ENCODE assay signal across 1 cellular context in genomic region chr17:64736804-64737492, GRCh38.
TF ChIP-seq lines count a peak whose summit lies in the region.

No MANE protein-coding gene starts in this region.

TF ChIP-seq in K562, 482 proteins besides CTCF, POLR2A, EP300 and RAD21 (continued from another document):
- no peak for TF ChIP-seq RNF219 (CRISPR knock-in tag; IDR thresholded peaks at IDR 0.05)
- TF ChIP-seq, protein P1, sequence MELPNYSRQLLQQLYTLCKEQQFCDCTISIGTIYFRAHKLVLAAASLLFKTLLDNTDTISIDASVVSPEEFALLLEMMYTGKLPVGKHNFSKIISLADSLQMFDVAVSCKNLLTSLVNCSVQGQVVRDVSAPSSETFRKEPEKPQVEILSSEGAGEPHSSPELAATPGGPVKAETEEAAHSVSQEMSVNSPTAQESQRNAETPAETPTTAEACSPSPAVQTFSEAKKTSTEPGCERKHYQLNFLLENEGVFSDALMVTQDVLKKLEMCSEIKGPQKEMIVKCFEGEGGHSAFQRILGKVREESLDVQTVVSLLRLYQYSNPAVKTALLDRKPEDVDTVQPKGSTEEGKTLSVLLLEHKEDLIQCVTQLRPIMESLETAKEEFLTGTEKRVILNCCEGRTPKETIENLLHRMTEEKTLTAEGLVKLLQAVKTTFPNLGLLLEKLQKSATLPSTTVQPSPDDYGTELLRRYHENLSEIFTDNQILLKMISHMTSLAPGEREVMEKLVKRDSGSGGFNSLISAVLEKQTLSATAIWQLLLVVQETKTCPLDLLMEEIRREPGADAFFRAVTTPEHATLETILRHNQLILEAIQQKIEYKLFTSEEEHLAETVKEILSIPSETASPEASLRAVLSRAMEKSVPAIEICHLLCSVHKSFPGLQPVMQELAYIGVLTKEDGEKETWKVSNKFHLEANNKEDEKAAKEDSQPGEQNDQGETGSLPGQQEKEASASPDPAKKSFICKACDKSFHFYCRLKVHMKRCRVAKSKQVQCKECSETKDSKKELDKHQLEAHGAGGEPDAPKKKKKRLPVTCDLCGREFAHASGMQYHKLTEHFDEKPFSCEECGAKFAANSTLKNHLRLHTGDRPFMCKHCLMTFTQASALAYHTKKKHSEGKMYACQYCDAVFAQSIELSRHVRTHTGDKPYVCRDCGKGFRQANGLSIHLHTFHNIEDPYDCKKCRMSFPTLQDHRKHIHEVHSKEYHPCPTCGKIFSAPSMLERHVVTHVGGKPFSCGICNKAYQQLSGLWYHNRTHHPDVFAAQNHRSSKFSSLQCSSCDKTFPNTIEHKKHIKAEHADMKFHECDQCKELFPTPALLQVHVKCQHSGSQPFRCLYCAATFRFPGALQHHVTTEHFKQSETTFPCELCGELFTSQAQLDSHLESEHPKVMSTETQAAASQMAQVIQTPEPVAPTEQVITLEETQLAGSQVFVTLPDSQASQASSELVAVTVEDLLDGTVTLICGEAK (IDR thresholded peaks at IDR 0.05), result no peak
- TF ChIP-seq, protein P1 (CRISPR knock-in tag; IDR thresholded peaks at IDR 0.05), result no peak
- no peak for TF ChIP-seq ZNF592 (IDR thresholded peaks at IDR 0.05)
- no peak for TF ChIP-seq ZBTB12 (CRISPR knock-in tag; IDR thresholded peaks at IDR 0.05)
- TF ChIP-seq IRF2 (CRISPR knock-in tag; IDR thresholded peaks at IDR 0.05), result no peak
- TF ChIP-seq GABPA (tag; conservative IDR thresholded peaks at IDR 0.05; ENCODE audit: low read depth), result no peak
- TF ChIP-seq ZKSCAN3 (CRISPR knock-in tag; IDR thresholded peaks at IDR 0.05), result no peak
- peak; percentile 25; the same call in 1 of the 2 replicates for TF ChIP-seq DEAF1 (CRISPR knock-in tag; IDR thresholded peaks at IDR 0.05)
- TF ChIP-seq, protein P2, sequence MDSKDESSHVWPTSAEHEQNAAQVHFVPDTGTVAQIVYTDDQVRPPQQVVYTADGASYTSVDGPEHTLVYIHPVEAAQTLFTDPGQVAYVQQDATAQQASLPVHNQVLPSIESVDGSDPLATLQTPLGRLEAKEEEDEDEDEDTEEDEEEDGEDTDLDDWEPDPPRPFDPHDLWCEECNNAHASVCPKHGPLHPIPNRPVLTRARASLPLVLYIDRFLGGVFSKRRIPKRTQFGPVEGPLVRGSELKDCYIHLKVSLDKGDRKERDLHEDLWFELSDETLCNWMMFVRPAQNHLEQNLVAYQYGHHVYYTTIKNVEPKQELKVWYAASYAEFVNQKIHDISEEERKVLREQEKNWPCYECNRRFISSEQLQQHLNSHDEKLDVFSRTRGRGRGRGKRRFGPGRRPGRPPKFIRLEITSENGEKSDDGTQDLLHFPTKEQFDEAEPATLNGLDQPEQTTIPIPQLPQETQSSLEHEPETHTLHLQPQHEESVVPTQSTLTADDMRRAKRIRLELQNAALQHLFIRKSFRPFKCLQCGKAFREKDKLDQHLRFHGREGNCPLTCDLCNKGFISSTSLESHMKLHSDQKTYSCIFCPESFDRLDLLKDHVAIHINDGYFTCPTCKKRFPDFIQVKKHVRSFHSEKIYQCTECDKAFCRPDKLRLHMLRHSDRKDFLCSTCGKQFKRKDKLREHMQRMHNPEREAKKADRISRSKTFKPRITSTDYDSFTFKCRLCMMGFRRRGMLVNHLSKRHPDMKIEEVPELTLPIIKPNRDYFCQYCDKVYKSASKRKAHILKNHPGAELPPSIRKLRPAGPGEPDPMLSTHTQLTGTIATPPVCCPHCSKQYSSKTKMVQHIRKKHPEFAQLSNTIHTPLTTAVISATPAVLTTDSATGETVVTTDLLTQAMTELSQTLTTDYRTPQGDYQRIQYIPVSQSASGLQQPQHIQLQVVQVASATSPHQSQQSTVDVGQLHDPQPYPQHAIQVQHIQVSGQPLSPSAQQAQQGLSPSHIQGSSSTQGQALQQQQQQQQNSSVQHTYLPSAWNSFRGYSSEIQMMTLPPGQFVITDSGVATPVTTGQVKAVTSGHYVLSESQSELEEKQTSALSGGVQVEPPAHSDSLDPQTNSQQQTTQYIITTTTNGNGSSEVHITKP (IDR thresholded peaks at IDR 0.05; ENCODE audit: partially characterized antibody), result no peak
- no peak for TF ChIP-seq SAFB (IDR thresholded peaks at IDR 0.05; ENCODE audit: borderline replicate concordance, low read depth, low read length)
- no peak for TF ChIP-seq PML (IDR thresholded peaks at IDR 0.05; ENCODE audit: low read length)
- TF ChIP-seq TCFL5 (CRISPR knock-in tag; conservative IDR thresholded peaks at IDR 0.05), result no peak
- no peak for TF ChIP-seq ZBTB7A (IDR thresholded peaks at IDR 0.05; ENCODE audit: borderline replicate concordance, control insufficient read depth, low read depth, low read length)
- TF ChIP-seq HDAC3 (IDR thresholded peaks at IDR 0.05; ENCODE audit: borderline replicate concordance, partially characterized antibody), result no peak
- no peak for TF ChIP-seq TBP (optimal IDR thresholded peaks at IDR 0.05; ENCODE audit: low read depth, low read length)
- peak; percentile 92 for TF ChIP-seq SMARCA5 (IDR thresholded peaks at IDR 0.05)
- TF ChIP-seq ZNF449 (CRISPR knock-in tag; IDR thresholded peaks at IDR 0.05), result no peak
TF ChIP-seq in K562: peak in this region for 20.
